In the genomic region with DNA sequence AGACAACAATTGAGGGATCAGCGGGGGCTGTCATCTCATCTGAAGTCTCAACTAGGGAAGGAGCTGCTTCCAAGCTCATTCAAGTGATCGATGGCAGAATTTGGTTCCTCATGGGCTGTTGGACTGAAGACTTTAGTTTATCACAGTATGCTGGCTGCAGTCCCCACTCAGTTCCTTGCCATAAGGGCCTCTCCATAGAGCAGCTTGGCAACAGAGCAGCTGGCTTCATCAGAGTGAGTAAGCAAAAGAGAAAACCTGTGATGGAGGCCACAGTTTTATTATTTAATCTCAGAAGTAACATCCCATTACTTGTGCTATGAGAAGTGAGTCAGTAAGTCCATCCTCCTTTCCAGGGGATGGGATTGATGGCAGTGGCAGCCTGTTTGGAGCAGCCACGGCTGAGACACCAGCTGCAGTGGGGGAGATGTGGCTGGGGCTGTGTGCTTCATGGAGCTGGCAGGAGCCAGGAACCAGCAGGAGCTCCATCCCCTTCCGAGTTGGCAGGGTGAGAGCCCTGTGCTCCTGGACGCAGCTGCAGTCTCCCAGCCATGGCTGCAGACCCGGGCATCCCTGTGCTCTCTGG, we compare ENCODE assay signal across 9 cellular contexts.
"Had no signal": no experiment of that assay in that cellular context is flagged by ENCODE, and none has a peak within 500 bp of the region (broad histone marks: within the 10 kb centered on the region; RNA-seq: fewer than 3 reads in every experiment).

No MANE protein-coding gene starts in this region.

- ATAC-seq: left ventricle myocardium superior, natural killer cell had no signal

- DNase-seq: activated CD4-positive, alpha-beta T cell treated with anti-CD3 and anti-CD28 coated beads, Interleukin-2, amount 50 U/mL, for 4 hours; activated CD4-positive, CD25-positive, alpha-beta regulatory T cell treated with anti-CD3 and anti-CD28 coated beads, Interleukin-2, amount 50 U/mL, for 72 hours; activated naive CD4-positive, alpha-beta T cell treated with Interleukin-2 at 50 U/mL for 16 hours; activated T-cell treated with anti-CD3 and anti-CD28 coated beads for 4 hours; colonic mucosa; left ventricle myocardium superior; natural killer cell; stimulated activated CD4-positive, alpha-beta T cell treated with anti-CD3 and anti-CD28 coated beads, Interleukin-2, amount 100 ng/mL, for 48 hours; transverse colon had no signal
